23 cellular contexts compared by ENCODE assay signal in genomic region chr7:30812676-30813075, GRCh38.
"Had no signal": no experiment of that assay in that cellular context is flagged by ENCODE, and none has a peak within 500 bp of the region (broad histone marks: within the 10 kb centered on the region; RNA-seq: fewer than 3 reads in every experiment).

No MANE protein-coding gene starts in this region.

- DNase-seq: activated CD4-positive, alpha-beta memory T cell treated with anti-CD3 and anti-CD28 coated beads, Interleukin-2, amount 10 ng/mL, durations not matched to agents 7 days and 5 days; activated CD4-positive, alpha-beta T cell treated with anti-CD3 and anti-CD28 coated beads for 36 hours; activated CD4-positive, alpha-beta T cell treated with anti-CD3 and anti-CD28 coated beads, Interleukin-2, amount 50 U/mL, for 1 hour; activated CD4-positive, CD25-positive, alpha-beta regulatory T cell; activated gamma-delta T cell; activated naive CD4-positive, alpha-beta T cell treated with anti-CD3 and anti-CD28 coated beads for 36 hours; activated T-cell treated with anti-CD3 and anti-CD28 coated beads for 4 hours; activated T-cell treated with anti-CD3 and anti-CD28 coated beads, Interleukin-2, amount 50 U/mL, for 48 hours; IMR-90; KBM-7; NCI-H1092; NCI-H1417; NCI-H1930; NCI-H2107; NCI-H345; NCI-H510A; NCI-H526 treated with DMSO at 0.1 percent for 48 hours; NCI-H82; T-cell had no signal

- H3K4me3 ChIP-seq: SK-N-MC had no signal

- H3K27ac ChIP-seq: SK-N-MC, VCaP had no signal

- ATAC-seq: activated CD4-positive, alpha-beta T cell treated with anti-CD3 and anti-CD28 coated beads for 36 hours; activated T-helper 17 cell treated with anti-CD3 and anti-CD28 coated beads, Interleukin-2, amount 50 U/mL, for 72 hours; Right ventricle myocardium inferior; T-cell had no signal
